ENCODE assay signal across 1 cellular context in the genomic region with DNA sequence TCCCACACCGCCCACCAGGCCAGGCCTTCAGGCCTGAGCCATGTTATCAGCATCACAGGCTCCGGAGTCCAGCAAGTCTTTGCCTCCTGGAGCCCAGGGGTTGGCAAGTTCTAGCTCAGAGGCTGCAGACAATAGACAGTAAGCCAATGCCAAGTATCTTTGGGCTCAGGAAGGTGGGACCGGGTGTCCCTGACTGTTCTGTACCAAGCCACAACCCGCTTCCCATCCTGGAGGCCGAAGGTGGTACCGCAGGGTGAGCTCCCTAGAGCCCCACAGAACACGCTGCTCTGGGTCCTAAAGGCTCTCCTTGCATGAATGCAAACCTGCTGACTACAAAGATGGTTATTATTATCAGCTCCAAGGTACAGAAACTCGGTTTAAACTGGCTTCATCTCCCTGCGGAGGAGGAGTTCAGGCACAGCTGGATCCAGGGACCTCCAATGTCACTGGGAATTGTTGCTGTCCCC.
TF ChIP-seq lines count a peak whose summit lies in the region.

No MANE protein-coding gene starts in this region.

TF ChIP-seq in A549, 52 proteins besides CTCF, POLR2A, EP300 and RAD21 (continued from another document):
- TF ChIP-seq, protein P1, sequence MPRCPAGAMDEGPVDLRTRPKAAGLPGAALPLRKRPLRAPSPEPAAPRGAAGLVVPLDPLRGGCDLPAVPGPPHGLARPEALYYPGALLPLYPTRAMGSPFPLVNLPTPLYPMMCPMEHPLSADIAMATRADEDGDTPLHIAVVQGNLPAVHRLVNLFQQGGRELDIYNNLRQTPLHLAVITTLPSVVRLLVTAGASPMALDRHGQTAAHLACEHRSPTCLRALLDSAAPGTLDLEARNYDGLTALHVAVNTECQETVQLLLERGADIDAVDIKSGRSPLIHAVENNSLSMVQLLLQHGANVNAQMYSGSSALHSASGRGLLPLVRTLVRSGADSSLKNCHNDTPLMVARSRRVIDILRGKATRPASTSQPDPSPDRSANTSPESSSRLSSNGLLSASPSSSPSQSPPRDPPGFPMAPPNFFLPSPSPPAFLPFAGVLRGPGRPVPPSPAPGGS (IDR thresholded peaks at IDR 0.05) = no peak
- TF ChIP-seq HOXB5 (CRISPR knock-in tag; IDR thresholded peaks at IDR 0.05) = no peak
- no peak for TF ChIP-seq MAFK (IDR thresholded peaks at IDR 0.05; ENCODE audit: partially characterized antibody)
